1 cellular context compared by ENCODE assay signal in genomic region chr4:129095811-129096454, GRCh38.
A peak's percentile ranks its signal among the peaks of the same experiment; 100 is the strongest.
TF ChIP-seq lines count a peak whose summit lies in the region.

C4orf33 (plus strand) TSS chr4:129096152; CDS start chr4:129102611, 6,459 bp downstream.

TF ChIP-seq in K562, 482 proteins besides CTCF, POLR2A, EP300 and RAD21 (continued from another document and continues in another):
- TF ChIP-seq HMGN3 (IDR thresholded peaks at IDR 0.05; ENCODE audit: borderline replicate concordance, extremely low read depth, insufficient read length, low read depth, low read length), result no peak
- TF ChIP-seq THRB (CRISPR knock-in tag; conservative IDR thresholded peaks at IDR 0.05), result no peak
- no peak for TF ChIP-seq KAT2B (IDR thresholded peaks at IDR 0.05; ENCODE audit: low read depth, low read length)
- no peak for TF ChIP-seq ZNF408 (CRISPR knock-in tag; IDR thresholded peaks at IDR 0.05; ENCODE audit: low read depth)
- TF ChIP-seq E2F6 (IDR thresholded peaks at IDR 0.05; ENCODE audit: borderline replicate concordance in 1 of 2, extremely low read depth in 1 of 2, insufficient read depth in 1 of 2, insufficient read length in 1 of 2, low read depth in 1 of 2, low read length in 1 of 2, poor library complexity in 1 of 2, severe bottlenecking in 1 of 2), result no peak
- TF ChIP-seq PCBP1 (IDR thresholded peaks at IDR 0.05; ENCODE audit: low read depth, low read length, poor library complexity, severe bottlenecking), result no peak
- TF ChIP-seq PRDM10 (IDR thresholded peaks at IDR 0.05; ENCODE audit: partially characterized antibody), result peak; percentile 76
- TF ChIP-seq ZNF695 (CRISPR knock-in tag; IDR thresholded peaks at IDR 0.05), result no peak
- no peak for TF ChIP-seq CCNT2 (IDR thresholded peaks at IDR 0.05; ENCODE audit: borderline replicate concordance, extremely low read depth, insufficient read length, low read depth, low read length)
- TF ChIP-seq EHMT2 (IDR thresholded peaks at IDR 0.05), result no peak
- no peak for TF ChIP-seq ARHGAP35 (IDR thresholded peaks at IDR 0.05; ENCODE audit: partially characterized antibody)
- TF ChIP-seq ZFP36 (IDR thresholded peaks at IDR 0.05; ENCODE audit: low read depth, low read length, partially characterized antibody), result no peak
- TF ChIP-seq NONO (IDR thresholded peaks at IDR 0.05; ENCODE audit: low read depth in 2 of 2, low read length in 1 of 2), result no peak
- TF ChIP-seq PHF8 (IDR thresholded peaks at IDR 0.05; ENCODE audit: borderline replicate concordance, low read length), result peak; percentile 56; the same call in 1 of the 2 replicates
- TF ChIP-seq ELF2 (CRISPR knock-in tag; IDR thresholded peaks at IDR 0.05), result no peak
- 0 out of 2 replicates have a peak, but pooled peaks have one; percentile 43 for TF ChIP-seq MTA3 (IDR thresholded peaks at IDR 0.05; ENCODE audit: borderline replicate concordance)
- TF ChIP-seq ETS2 (tag; IDR thresholded peaks at IDR 0.05; ENCODE audit: borderline replicate concordance, poor library complexity, severe bottlenecking), result no peak
- no peak for TF ChIP-seq ZNF518B (CRISPR knock-in tag; IDR thresholded peaks at IDR 0.05)
- no peak for TF ChIP-seq RFX5 (IDR thresholded peaks at IDR 0.05; ENCODE audit: low read depth, low read length)
- TF ChIP-seq MYNN (IDR thresholded peaks at IDR 0.05), result no peak
- no peak for TF ChIP-seq MYNN (CRISPR knock-in tag; IDR thresholded peaks at IDR 0.05)
- no peak for TF ChIP-seq MED1 (CRISPR knock-in tag; IDR thresholded peaks at IDR 0.05; ENCODE audit: borderline replicate concordance)
- no peak for TF ChIP-seq SRSF3 (IDR thresholded peaks at IDR 0.05; ENCODE audit: insufficient read depth, low read length)
- no peak for TF ChIP-seq POLR3G (IDR thresholded peaks at IDR 0.05; ENCODE audit: extremely low read depth, insufficient read length, insufficient replicate concordance)
- no peak for TF ChIP-seq FOXK1 (CRISPR knock-in tag; IDR thresholded peaks at IDR 0.05; ENCODE audit: borderline replicate concordance)
- TF ChIP-seq DACH1 (IDR thresholded peaks at IDR 0.05; ENCODE audit: partially characterized antibody), result peak; percentile 16
- no peak for TF ChIP-seq KDM2B (CRISPR knock-in tag; IDR thresholded peaks at IDR 0.05)
- no peak for TF ChIP-seq HMGXB4 (CRISPR knock-in tag; IDR thresholded peaks at IDR 0.05)
- TF ChIP-seq LEF1 (IDR thresholded peaks at IDR 0.05), result no peak
- TF ChIP-seq NEUROD1 (IDR thresholded peaks at IDR 0.05; ENCODE audit: borderline replicate concordance, low read depth, low read length, partially characterized antibody), result no peak
- no peak for TF ChIP-seq HINFP (tag; conservative IDR thresholded peaks at IDR 0.05; ENCODE audit: low read depth)
- no peak for TF ChIP-seq PHB2 (IDR thresholded peaks at IDR 0.05; ENCODE audit: low read depth)
- TF ChIP-seq EWSR1 (IDR thresholded peaks at IDR 0.05; ENCODE audit: borderline replicate concordance, low read depth, partially characterized antibody), result no peak
- TF ChIP-seq TFAP4 (CRISPR knock-in tag; IDR thresholded peaks at IDR 0.05; ENCODE audit: borderline replicate concordance), result peak; percentile 48
- TF ChIP-seq GATAD2A (IDR thresholded peaks at IDR 0.05), result no peak
- no peak for TF ChIP-seq HCFC1 (IDR thresholded peaks at IDR 0.05; ENCODE audit: low read depth, low read length)
- TF ChIP-seq SIRT6 (IDR thresholded peaks at IDR 0.05; ENCODE audit: low read depth, low read length), result no peak
- no peak for TF ChIP-seq IRF1 (CRISPR knock-in tag; IDR thresholded peaks at IDR 0.05; ENCODE audit: borderline replicate concordance)
- TF ChIP-seq SRF (CRISPR knock-in tag; IDR thresholded peaks at IDR 0.05), result peak in 1 of 2 experiments; percentile 41; a peak in 1 of 4 replicates
- TF ChIP-seq ZNF57 (CRISPR knock-in tag; IDR thresholded peaks at IDR 0.05), result no peak
- no peak for TF ChIP-seq ZBED1 (IDR thresholded peaks at IDR 0.05)
- no peak for TF ChIP-seq C11orf30 (IDR thresholded peaks at IDR 0.05; ENCODE audit: low read depth)
- no peak for TF ChIP-seq ZNF561 (CRISPR knock-in tag; conservative IDR thresholded peaks at IDR 0.05)
- TF ChIP-seq SMARCB1 (IDR thresholded peaks at IDR 0.05; ENCODE audit: insufficient read length, low read depth), result no peak
- no peak for TF ChIP-seq ELK3 (CRISPR knock-in tag; IDR thresholded peaks at IDR 0.05)
- TF ChIP-seq SAP30 (IDR thresholded peaks at IDR 0.05; ENCODE audit: borderline replicate concordance, insufficient read depth, low read depth, low read length, poor library complexity, severe bottlenecking), result no peak
- no peak for TF ChIP-seq ZBTB33 (CRISPR knock-in tag; IDR thresholded peaks at IDR 0.05)
- TF ChIP-seq USF1 (CRISPR knock-in tag; IDR thresholded peaks at IDR 0.05), result no peak
